18 cellular contexts compared by ENCODE assay signal in the genomic region with DNA sequence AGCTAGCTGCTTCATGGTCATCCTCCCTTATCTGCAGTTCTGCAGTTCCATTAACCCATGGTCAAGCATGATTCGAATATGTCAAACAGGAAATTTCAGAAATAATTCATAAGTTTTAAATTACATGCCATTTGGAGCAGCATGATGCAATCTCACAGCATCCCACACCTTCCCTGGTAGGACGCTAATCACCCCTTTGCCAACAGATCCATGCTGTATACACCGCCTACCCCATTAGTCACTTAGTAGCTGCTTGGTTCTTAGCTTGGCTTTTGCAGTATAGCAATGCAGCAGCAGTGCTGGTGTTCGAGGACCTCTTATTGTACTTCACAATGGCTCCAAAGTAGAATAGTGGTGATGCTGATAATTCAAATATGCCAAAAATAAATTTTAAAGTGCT.
"Had no signal": no experiment of that assay in that cellular context is flagged by ENCODE, and none has a peak within 500 bp of the region (broad histone marks: within the 10 kb centered on the region; RNA-seq: fewer than 3 reads in every experiment).

No MANE protein-coding gene starts in this region.

- DNase-seq: foreskin melanocyte; heart left ventricle; hippocampal formation; islet precursor cell; mammary epithelial cell; mucosa of descending colon; naive thymus-derived CD8-positive, alpha-beta T cell; ovary; right cardiac atrium; small intestine; stimulated activated CD4-positive, alpha-beta T cell treated with anti-CD3 and anti-CD28 coated beads, Interleukin-12 subunit alpha, Interleukin-12 subunit beta, amount 100 ng/mL, for 4 hours; stimulated activated naive CD4-positive, alpha-beta T cell; stomach; substantia nigra; trophoblast cell had no signal

- H3K27me3 ChIP-seq: heart left ventricle, neutrophil, ovary, stomach had no signal

- H3K36me3 ChIP-seq: heart left ventricle, neutrophil, ovary, stomach, thoracic aorta had no signal

- H3K27ac ChIP-seq: heart left ventricle, neutrophil, ovary, stomach, thoracic aorta had no signal

- ATAC-seq: heart left ventricle; left lobe of liver; mucosa of descending colon; naive thymus-derived CD8-positive, alpha-beta T cell; right cardiac atrium had no signal

- H3K9me3 ChIP-seq: neutrophil, ovary, stomach, thoracic aorta had no signal

- H3K4me1 ChIP-seq: heart left ventricle, stomach had no signal

- H3K4me3 ChIP-seq: heart left ventricle, mucosa of descending colon, ovary, stomach, thoracic aorta had no signal
